9 cellular contexts compared by ENCODE assay signal in the genomic region with DNA sequence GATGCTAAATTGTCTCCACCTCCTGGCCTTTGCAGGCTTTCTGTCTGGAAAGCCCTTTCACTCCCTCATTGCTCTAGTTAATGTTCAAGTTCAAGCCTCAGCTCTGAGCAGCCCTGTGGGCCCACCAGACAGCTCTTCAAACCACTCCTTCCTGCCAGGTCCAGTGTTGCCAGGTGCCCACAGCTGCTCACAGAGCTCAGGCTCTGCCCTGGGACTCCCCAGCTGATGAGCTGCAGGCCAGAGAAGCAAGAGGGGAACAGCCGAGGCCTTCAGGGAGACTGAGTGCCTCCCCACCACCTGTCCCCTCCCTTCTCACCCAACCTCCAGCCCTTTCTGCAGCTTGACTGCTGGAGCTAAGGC. TPM values are rescaled to one million over a fixed set of nuclear protein-coding genes. Genes with fewer than 3 reads are reported as not detected.
DNase-seq lines count a peak whose midpoint lies in the region; ATAC-seq, FAIRE-seq and TF ChIP-seq lines count a peak whose summit lies in the region.
"Had no signal": no experiment of that assay in that cellular context is flagged by ENCODE, and none has a peak within 500 bp of the region (broad histone marks: within the 10 kb centered on the region; RNA-seq: fewer than 3 reads in every experiment).

No MANE protein-coding gene starts in this region.

- peak overlapping the region; percentile 75 to 97 (median 86) for H3K4me3 ChIP-seq in breast epithelium
- peak overlapping the region; percentile 78 for H3K4me3 ChIP-seq in psoas muscle

- no peak for FAIRE-seq in GM19239 (lab: Jason Lieb, UNC)
- FAIRE-seq: colon had no signal

- intact Hi-C loops in breast epithelium (cut with DNase I; ENCODE audit: low total_unique reads), result no loop called here
- intact Hi-C loops in psoas muscle (cut with DNase I), result loop anchor here (5.0 to 10.0 kb wide), 2 partner anchors 45 to 93 kb away; no protein-coding TSS in a partner anchor

- H3K27ac ChIP-seq in breast epithelium (peak overlapping the region; percentile 89 to 98), psoas muscle (peak overlapping the region; percentile 98)

- DNase-seq in breast epithelium (ENCODE audit: low spot score in 2 of 2) (no peak), psoas muscle (no peak), OCI-M2 (lab: John Stamatoyannopoulos, UW; ENCODE audit: unreplicated experiment) (no peak), HUDEP-2 (lab: John Stamatoyannopoulos, UW; ENCODE audit: unreplicated experiment in 76 of 76) (no peak), GM19239 (ENCODE audit: insufficient read length, low spot score) (no peak)
- no peak for DNase-seq in stimulated activated naive CD4-positive, alpha-beta T cell (lab: John Stamatoyannopoulos, UW)

- H3K9me3 ChIP-seq in breast epithelium (no peaks in the 10 kb centered on the region), psoas muscle (no peaks in the 10 kb centered on the region)

- TF ChIP-seq CTCF in breast epithelium (IDR thresholded peaks at IDR 0.05) (no peak), psoas muscle (IDR thresholded peaks at IDR 0.05) (no peak)

- no peaks in the 10 kb centered on the region for H3K36me3 ChIP-seq in breast epithelium
- peaks cover 8 to 19% of the 10 kb centered on the region in 2 donors for H3K36me3 ChIP-seq in psoas muscle (ENCODE audit: insufficient read depth in 1 of 2, low read depth in 1 of 2)

- H3K4me1 ChIP-seq in breast epithelium, result peaks cover 10 to 18% of the 10 kb centered on the region in 2 donors
- H3K4me1 ChIP-seq in psoas muscle, result peaks cover 38% of the 10 kb centered on the region

- no peak for TF ChIP-seq POLR2A in breast epithelium (IDR thresholded peaks at IDR 0.05)

- H3K27me3 ChIP-seq in breast epithelium (no peaks in the 10 kb centered on the region), psoas muscle (ENCODE audit: insufficient read depth in 3 of 3, low read length in 2 of 3) (no peaks in the 10 kb centered on the region)

- 43 to 78% (median 46%) methylated on average over 1 of the region's 1 CpG for WGBS in psoas muscle, 3 donors

- ATAC-seq in GM18502 (IDR thresholded peaks at IDR 0.05; ENCODE audit: poor library complexity, unreplicated experiment), result peak; percentile 13
- peak; percentile 23 for ATAC-seq in HG03064 (IDR thresholded peaks at IDR 0.05; ENCODE audit: low read depth, unreplicated experiment)
- no peak for ATAC-seq in psoas muscle

RNA-seq across cellular contexts. Expression of gene ZBTB47, which starts 1.3 kb away (rescaled TPM):
- total RNA-seq in breast epithelium (10 to 100 TPM; 18.0 to 61.8 (median 45.2) TPM), psoas muscle (100 to 1,000 TPM in 2 of 4 donors, 10 to 100 TPM in 2; 87.2 to 151 (median 110) TPM)
- 10 to 100 TPM; 41.6 to 90.3 (median 72.6) TPM for polyA plus RNA-seq in psoas muscle

RNA-seq across cellular contexts. Expression of gene KLHL40, which starts 33.1 kb away (rescaled TPM):
- not detected for total RNA-seq in breast epithelium
- total RNA-seq in psoas muscle, result 100 to 1,000 TPM; 241 to 923 (median 381) TPM
- polyA plus RNA-seq in psoas muscle, result 100 to 1,000 TPM; 306 to 822 (median 392) TPM

RNA-seq across cellular contexts. Expression of gene HHATL, which starts 50.4 kb away (rescaled TPM):
- total RNA-seq in breast epithelium, result 1 to 10 TPM in 1 of 3 donors, under 1 TPM in 1, not detected in 1; 0.32 to 1.6 TPM
- total RNA-seq in psoas muscle, result 100 to 1,000 TPM; 157 to 276 (median 212) TPM
- polyA plus RNA-seq in psoas muscle, result 100 to 1,000 TPM in 1 of 3 donors, 10 to 100 TPM in 2; 37.0 to 188 (median 50.4) TPM

RNA-seq across cellular contexts. Expression of gene NKTR, which starts 51.7 kb away (rescaled TPM):
- 100 to 1,000 TPM; 132 to 214 (median 175) TPM for total RNA-seq in breast epithelium
- 10 to 100 TPM; 12.9 to 23.0 (median 17.6) TPM for total RNA-seq in psoas muscle
- 10 to 100 TPM in 2 of 3 donors, 1 to 10 TPM in 1; 9.0 to 14.1 (median 11.1) TPM for polyA plus RNA-seq in psoas muscle

Comparison
In these comparisons a context has a peak if more than half of its experiments do, and no peak if none do; other contexts are left out.
1. ATAC-seq: peak in GM18502 (single experiment) and HG03064 (single experiment); none in psoas muscle (0 of 4).
2. RNA of gene KLHL40, which starts 33.1 kb away (total RNA-seq): 241 to 923 TPM in psoas muscle; not detected in breast epithelium; every median in the first group is over 100 times any median in the second.
3. RNA of gene HHATL, which starts 50.4 kb away (total RNA-seq): 157 to 276 TPM in psoas muscle; 0.32 to 1.6 TPM in breast epithelium; every median in the first group is over 10 times any median in the second.